ENCODE assay signal across 7 cellular contexts in genomic region chr10:128463991-128464755, GRCh38.
DNase-seq lines count a peak whose midpoint lies in the region; ATAC-seq and TF ChIP-seq lines count a peak whose summit lies in the region.

No MANE protein-coding gene starts in this region.

- no peak overlapping the region for H3K27ac Mint-ChIP-seq in natural killer cell treated with Interleukin-12 subunit alpha and Interleukin-12 subunit beta and Interleukin-15 and Interleukin-18, amount 100 ng/mL, for 72 hours

- H3K36me3 Mint-ChIP-seq in natural killer cell treated with Interleukin-12 subunit alpha and Interleukin-12 subunit beta and Interleukin-15 and Interleukin-18, amount 100 ng/mL, for 72 hours: no peaks in the 10 kb centered on the region

- H3K27me3 Mint-ChIP-seq in natural killer cell treated with Interleukin-12 subunit alpha and Interleukin-12 subunit beta and Interleukin-15 and Interleukin-18, amount 100 ng/mL, for 72 hours: peaks cover 0 to 10% of the 10 kb centered on the region in 2 donors

- H3K9me3 Mint-ChIP-seq in natural killer cell treated with Interleukin-12 subunit alpha and Interleukin-12 subunit beta and Interleukin-15 and Interleukin-18, amount 100 ng/mL, for 72 hours: no peaks in the 10 kb centered on the region

- no peak for TF ChIP-seq CTCF in GM13977 (IDR thresholded peaks at IDR 0.05; ENCODE audit: extremely low read depth, insufficient read depth, missing control alignments)

- peak in 1 of 2 donors; percentile 65 for ATAC-seq in natural killer cell treated with Interleukin-12 subunit alpha and Interleukin-12 subunit beta and Interleukin-15 and Interleukin-18, amount 100 ng/mL, for 72 hours
- ATAC-seq in HG03159 (IDR thresholded peaks at IDR 0.05; ENCODE audit: unreplicated experiment): no peak

- DNase-seq in EL: peak; percentile 39
- peak; percentile 15 for DNase-seq in NAMALWA (ENCODE audit: low spot score)
- peak; percentile 47 for DNase-seq in dedifferentiated amniotic fluid mesenchymal stem cell (ENCODE audit: extremely low spot score)
- DNase-seq in natural killer cell treated with Interleukin-12 subunit alpha and Interleukin-12 subunit beta and Interleukin-15 and Interleukin-18, amount 100 ng/mL, for 72 hours (ENCODE audit: low spot score): peak; percentile 72
- DNase-seq in GM13977 (ENCODE audit: low spot score): no peak
- no peak for DNase-seq in COLO829 (ENCODE audit: low spot score)

- in situ Hi-C loops in GM13977 (cut with MboI; ENCODE audit: low pct_unique_long_range_greater_than_20kb, low sequenced_read_pairs, unreplicated experiment): no loop called here

- H3K4me3 Mint-ChIP-seq in natural killer cell treated with Interleukin-12 subunit alpha and Interleukin-12 subunit beta and Interleukin-15 and Interleukin-18, amount 100 ng/mL, for 72 hours: no peak overlapping the region

- H3K4me1 Mint-ChIP-seq in natural killer cell treated with Interleukin-12 subunit alpha and Interleukin-12 subunit beta and Interleukin-15 and Interleukin-18, amount 100 ng/mL, for 72 hours (ENCODE audit: low read depth in 2 of 2): no peaks in the 10 kb centered on the region

Comparison
In these comparisons a context has a peak if more than half of its experiments do, and no peak if none do; other contexts are left out.
1. DNase-seq: peak in EL (single experiment), NAMALWA (single experiment), dedifferentiated amniotic fluid mesenchymal stem cell (single experiment) and natural killer cell treated with Interleukin-12 subunit alpha and Interleukin-12 subunit beta and Interleukin-15 and Interleukin-18, amount 100 ng/mL, for 72 hours (single experiment); none in GM13977 (single experiment) and COLO829 (single experiment).